2 cellular contexts compared by ENCODE assay signal in the genomic region with DNA sequence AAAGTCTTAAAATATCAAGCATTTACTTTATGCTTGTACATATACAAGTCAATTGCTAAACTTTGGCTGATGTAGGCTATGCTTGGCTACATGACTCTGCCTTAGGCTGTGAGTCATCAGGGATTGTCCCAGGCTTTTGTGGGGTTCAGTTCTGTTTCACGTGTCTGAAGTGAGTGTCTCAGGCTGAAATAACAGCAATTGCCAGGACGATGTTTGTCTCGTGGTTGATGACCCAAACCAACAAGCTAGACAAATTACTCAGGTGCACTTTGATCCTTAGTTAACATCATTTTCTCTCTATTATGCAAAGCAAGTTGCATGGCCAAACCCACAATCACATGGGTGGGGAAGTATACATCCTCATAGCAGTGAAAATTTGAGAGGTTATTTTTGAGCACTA.
TF ChIP-seq lines count a peak whose summit lies in the region.

No MANE protein-coding gene starts in this region.

TF ChIP-seq in SK-N-SH treated with all-trans-retinoic acid at 6 μM for 48 hours, 23 proteins besides CTCF, POLR2A, EP300 and RAD21 (continued from another document):
- TF ChIP-seq, protein P1, sequence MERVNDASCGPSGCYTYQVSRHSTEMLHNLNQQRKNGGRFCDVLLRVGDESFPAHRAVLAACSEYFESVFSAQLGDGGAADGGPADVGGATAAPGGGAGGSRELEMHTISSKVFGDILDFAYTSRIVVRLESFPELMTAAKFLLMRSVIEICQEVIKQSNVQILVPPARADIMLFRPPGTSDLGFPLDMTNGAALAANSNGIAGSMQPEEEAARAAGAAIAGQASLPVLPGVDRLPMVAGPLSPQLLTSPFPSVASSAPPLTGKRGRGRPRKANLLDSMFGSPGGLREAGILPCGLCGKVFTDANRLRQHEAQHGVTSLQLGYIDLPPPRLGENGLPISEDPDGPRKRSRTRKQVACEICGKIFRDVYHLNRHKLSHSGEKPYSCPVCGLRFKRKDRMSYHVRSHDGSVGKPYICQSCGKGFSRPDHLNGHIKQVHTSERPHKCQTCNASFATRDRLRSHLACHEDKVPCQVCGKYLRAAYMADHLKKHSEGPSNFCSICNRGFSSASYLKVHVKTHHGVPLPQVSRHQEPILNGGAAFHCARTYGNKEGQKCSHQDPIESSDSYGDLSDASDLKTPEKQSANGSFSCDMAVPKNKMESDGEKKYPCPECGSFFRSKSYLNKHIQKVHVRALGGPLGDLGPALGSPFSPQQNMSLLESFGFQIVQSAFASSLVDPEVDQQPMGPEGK (CRISPR knock-in tag; IDR thresholded peaks at IDR 0.05; ENCODE audit: borderline replicate concordance), result no peak
- TF ChIP-seq, protein P2, sequence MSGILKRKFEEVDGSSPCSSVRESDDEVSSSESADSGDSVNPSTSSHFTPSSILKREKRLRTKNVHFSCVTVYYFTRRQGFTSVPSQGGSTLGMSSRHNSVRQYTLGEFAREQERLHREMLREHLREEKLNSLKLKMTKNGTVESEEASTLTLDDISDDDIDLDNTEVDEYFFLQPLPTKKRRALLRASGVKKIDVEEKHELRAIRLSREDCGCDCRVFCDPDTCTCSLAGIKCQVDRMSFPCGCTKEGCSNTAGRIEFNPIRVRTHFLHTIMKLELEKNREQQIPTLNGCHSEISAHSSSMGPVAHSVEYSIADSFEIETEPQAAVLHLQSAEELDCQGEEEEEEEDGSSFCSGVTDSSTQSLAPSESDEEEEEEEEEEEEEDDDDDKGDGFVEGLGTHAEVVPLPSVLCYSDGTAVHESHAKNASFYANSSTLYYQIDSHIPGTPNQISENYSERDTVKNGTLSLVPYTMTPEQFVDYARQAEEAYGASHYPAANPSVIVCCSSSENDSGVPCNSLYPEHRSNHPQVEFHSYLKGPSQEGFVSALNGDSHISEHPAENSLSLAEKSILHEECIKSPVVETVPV (CRISPR knock-in tag; IDR thresholded peaks at IDR 0.05), result no peak
- no peak for TF ChIP-seq ZNF70 (CRISPR knock-in tag; IDR thresholded peaks at IDR 0.05)
- no peak for TF ChIP-seq ZFP30 (CRISPR knock-in tag; IDR thresholded peaks at IDR 0.05)
- no peak for TF ChIP-seq TCF4 (CRISPR knock-in tag; IDR thresholded peaks at IDR 0.05; ENCODE audit: borderline replicate concordance)
- no peak for TF ChIP-seq ISL1 (CRISPR knock-in tag; IDR thresholded peaks at IDR 0.05)
- no peak for TF ChIP-seq ARNTL (CRISPR knock-in tag; IDR thresholded peaks at IDR 0.05; ENCODE audit: borderline replicate concordance, low read depth)

TF ChIP-seq in SK-N-SH, 30 proteins besides CTCF, POLR2A, EP300 and RAD21 (continued from another document):
- TF ChIP-seq, protein P3, sequence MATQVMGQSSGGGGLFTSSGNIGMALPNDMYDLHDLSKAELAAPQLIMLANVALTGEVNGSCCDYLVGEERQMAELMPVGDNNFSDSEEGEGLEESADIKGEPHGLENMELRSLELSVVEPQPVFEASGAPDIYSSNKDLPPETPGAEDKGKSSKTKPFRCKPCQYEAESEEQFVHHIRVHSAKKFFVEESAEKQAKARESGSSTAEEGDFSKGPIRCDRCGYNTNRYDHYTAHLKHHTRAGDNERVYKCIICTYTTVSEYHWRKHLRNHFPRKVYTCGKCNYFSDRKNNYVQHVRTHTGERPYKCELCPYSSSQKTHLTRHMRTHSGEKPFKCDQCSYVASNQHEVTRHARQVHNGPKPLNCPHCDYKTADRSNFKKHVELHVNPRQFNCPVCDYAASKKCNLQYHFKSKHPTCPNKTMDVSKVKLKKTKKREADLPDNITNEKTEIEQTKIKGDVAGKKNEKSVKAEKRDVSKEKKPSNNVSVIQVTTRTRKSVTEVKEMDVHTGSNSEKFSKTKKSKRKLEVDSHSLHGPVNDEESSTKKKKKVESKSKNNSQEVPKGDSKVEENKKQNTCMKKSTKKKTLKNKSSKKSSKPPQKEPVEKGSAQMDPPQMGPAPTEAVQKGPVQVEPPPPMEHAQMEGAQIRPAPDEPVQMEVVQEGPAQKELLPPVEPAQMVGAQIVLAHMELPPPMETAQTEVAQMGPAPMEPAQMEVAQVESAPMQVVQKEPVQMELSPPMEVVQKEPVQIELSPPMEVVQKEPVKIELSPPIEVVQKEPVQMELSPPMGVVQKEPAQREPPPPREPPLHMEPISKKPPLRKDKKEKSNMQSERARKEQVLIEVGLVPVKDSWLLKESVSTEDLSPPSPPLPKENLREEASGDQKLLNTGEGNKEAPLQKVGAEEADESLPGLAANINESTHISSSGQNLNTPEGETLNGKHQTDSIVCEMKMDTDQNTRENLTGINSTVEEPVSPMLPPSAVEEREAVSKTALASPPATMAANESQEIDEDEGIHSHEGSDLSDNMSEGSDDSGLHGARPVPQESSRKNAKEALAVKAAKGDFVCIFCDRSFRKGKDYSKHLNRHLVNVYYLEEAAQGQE (IDR thresholded peaks at IDR 0.05; ENCODE audit: low read depth, low read length), result no peak
- no peak for TF ChIP-seq MXI1 (IDR thresholded peaks at IDR 0.05; ENCODE audit: low read depth, low read length)
- TF ChIP-seq, protein P4, sequence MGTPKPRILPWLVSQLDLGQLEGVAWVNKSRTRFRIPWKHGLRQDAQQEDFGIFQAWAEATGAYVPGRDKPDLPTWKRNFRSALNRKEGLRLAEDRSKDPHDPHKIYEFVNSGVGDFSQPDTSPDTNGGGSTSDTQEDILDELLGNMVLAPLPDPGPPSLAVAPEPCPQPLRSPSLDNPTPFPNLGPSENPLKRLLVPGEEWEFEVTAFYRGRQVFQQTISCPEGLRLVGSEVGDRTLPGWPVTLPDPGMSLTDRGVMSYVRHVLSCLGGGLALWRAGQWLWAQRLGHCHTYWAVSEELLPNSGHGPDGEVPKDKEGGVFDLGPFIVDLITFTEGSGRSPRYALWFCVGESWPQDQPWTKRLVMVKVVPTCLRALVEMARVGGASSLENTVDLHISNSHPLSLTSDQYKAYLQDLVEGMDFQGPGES (IDR thresholded peaks at IDR 0.05; ENCODE audit: low read depth, low read length), result no peak
- no peak for TF ChIP-seq NRF1 (IDR thresholded peaks at IDR 0.05; ENCODE audit: low read depth, low read length)
- TF ChIP-seq POLR2AphosphoS5 (IDR thresholded peaks at IDR 0.05; ENCODE audit: low read depth, low read length), result no peak
